8 cellular contexts compared by ENCODE assay signal in the genomic region with DNA sequence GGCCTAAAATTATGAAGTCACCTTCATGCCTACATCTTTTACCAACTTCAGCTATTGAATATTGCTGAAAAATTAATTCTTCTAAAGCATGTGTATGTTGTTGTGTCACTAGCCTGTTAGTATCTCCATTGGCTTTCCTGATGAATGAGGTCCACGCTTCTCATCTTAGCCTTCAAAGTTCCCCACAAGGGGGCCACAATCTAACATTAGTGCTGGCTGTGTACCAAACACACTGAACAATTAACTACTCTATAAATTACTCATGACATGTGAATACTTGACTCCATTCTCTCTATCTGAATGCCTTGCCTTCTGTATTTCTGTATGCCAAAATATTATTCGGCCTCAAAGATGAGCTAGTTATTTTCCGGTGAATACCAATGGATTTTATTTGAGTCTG.
A peak's percentile ranks its signal among the peaks of the same experiment; 100 is the strongest.
DNase-seq lines count a peak whose midpoint lies in the region; ATAC-seq and TF ChIP-seq lines count a peak whose summit lies in the region.

No MANE protein-coding gene starts in this region.

- no peaks in the 10 kb centered on the region for H3K27me3 Mint-ChIP-seq in activated naive CD4-positive, alpha-beta T cell treated with anti-CD3 and anti-CD28 coated beads, Interleukin-2, amount 10 ng/mL, durations not matched to agents 7 days and 5 days

- no peaks in the 10 kb centered on the region for H3K36me3 Mint-ChIP-seq in activated naive CD4-positive, alpha-beta T cell treated with anti-CD3 and anti-CD28 coated beads, Interleukin-2, amount 10 ng/mL, durations not matched to agents 7 days and 5 days

- CTCF ChIA-PET in activated naive CD4-positive, alpha-beta T cell treated with anti-CD3 and anti-CD28 coated beads, Interleukin-2, amount 10 ng/mL, durations not matched to agents 7 days and 5 days (lab: Charles Lee), result no interaction called here

- no peak overlapping the region for H3K27ac Mint-ChIP-seq in activated naive CD4-positive, alpha-beta T cell treated with anti-CD3 and anti-CD28 coated beads, Interleukin-2, amount 10 ng/mL, durations not matched to agents 7 days and 5 days

- H3K9me3 Mint-ChIP-seq in activated naive CD4-positive, alpha-beta T cell treated with anti-CD3 and anti-CD28 coated beads, Interleukin-2, amount 10 ng/mL, durations not matched to agents 7 days and 5 days, result no peaks in the 10 kb centered on the region

- TF ChIP-seq CTCF in AG09319 (IDR thresholded peaks at IDR 0.05; ENCODE audit: low read depth, low read length) (peak; percentile 26), epithelial cell of proximal tubule (conservative IDR thresholded peaks at IDR 0.05; ENCODE audit: low read depth, low read length) (peak; percentile 64)

- DNase-seq in AG09319 (ENCODE audit: extremely low read depth, low read depth), result no peak
- DNase-seq in NAMALWA (ENCODE audit: low spot score), result peak; percentile 47
- DNase-seq in epithelial cell of proximal tubule (ENCODE audit: low read depth), result no peak
- DNase-seq in activated naive CD4-positive, alpha-beta T cell (lab: John Stamatoyannopoulos, UW), result no peak
- no peak for DNase-seq in activated naive CD4-positive, alpha-beta T cell treated with anti-CD3 and anti-CD28 coated beads, Interleukin-2, amount 10 ng/mL, durations not matched to agents 7 days and 5 days

- peak; percentile 51 for ATAC-seq in GM18498 (IDR thresholded peaks at IDR 0.05; ENCODE audit: unreplicated experiment)
- ATAC-seq in HG02763 (IDR thresholded peaks at IDR 0.05; ENCODE audit: unreplicated experiment), result no peak
- ATAC-seq in HG03469 (IDR thresholded peaks at IDR 0.05; ENCODE audit: unreplicated experiment), result no peak

- H3K4me1 Mint-ChIP-seq in activated naive CD4-positive, alpha-beta T cell treated with anti-CD3 and anti-CD28 coated beads, Interleukin-2, amount 10 ng/mL, durations not matched to agents 7 days and 5 days, result no peaks in the 10 kb centered on the region

- H3K4me3 ChIP-seq in epithelial cell of proximal tubule (ENCODE audit: low read depth, low read length), result no peak overlapping the region

- H3K4me3 Mint-ChIP-seq in activated naive CD4-positive, alpha-beta T cell treated with anti-CD3 and anti-CD28 coated beads, Interleukin-2, amount 10 ng/mL, durations not matched to agents 7 days and 5 days, result no peak overlapping the region
